Comparison of ENCODE assay signal across 16 cellular contexts in the genomic region with DNA sequence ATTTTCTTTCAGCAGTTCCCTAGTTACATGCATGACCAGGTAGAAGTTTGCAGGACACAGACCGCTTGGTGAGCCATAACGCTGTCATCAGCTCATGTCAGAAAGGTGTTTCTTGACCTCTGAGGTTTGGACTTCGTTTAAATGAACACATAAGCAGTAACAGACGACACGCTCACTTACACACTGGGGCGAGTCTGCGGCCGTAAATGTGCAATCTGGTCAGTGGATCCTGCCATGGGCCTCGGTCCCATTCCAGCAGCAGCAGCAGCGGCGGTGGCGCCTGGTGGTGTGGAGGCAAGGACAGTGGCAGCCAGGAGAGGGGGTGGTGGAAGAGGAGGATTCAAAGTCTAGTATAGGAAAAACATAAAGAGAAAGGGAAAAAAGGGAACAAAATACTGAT.
"Had no signal": no experiment of that assay in that cellular context is flagged by ENCODE, and none has a peak within 500 bp of the region (broad histone marks: within the 10 kb centered on the region; RNA-seq: fewer than 3 reads in every experiment).

No MANE protein-coding gene starts in this region.

- H3K9me3 ChIP-seq: testis had no signal

- H3K4me1 Mint-ChIP-seq: central memory CD8-positive, alpha-beta T cell; naive B cell; stimulated activated naive CD8-positive, alpha-beta T cell treated with anti-CD3 and anti-CD28 coated beads, Interleukin-15, amount 100 ng/mL, for 72 hours had no signal

- H3K4me1 ChIP-seq: testis had no signal

- H3K27me3 ChIP-seq: testis had no signal

- H3K27ac ChIP-seq: testis had no signal

- DNase-seq: activated CD4-positive, alpha-beta T cell treated with anti-CD3 and anti-CD28 coated beads, Interleukin-2, amount 50 U/mL, for 1 hour; activated CD4-positive, CD25-positive, alpha-beta regulatory T cell; activated naive CD4-positive, alpha-beta T cell treated with anti-CD3 and anti-CD28 coated beads, Interleukin-2, amount 50 U/mL, for 16 hours; activated T-cell treated with anti-CD3 and anti-CD28 coated beads for 4 hours; left ventricle myocardium superior; mesendoderm; naive B cell; stimulated activated CD4-positive, alpha-beta T cell treated with anti-CD3 and anti-CD28 coated beads, Interleukin-4, amount 100 ng/mL, for 1 hour; stimulated activated CD8-positive, alpha-beta memory T cell treated with anti-CD3 and anti-CD28 coated beads, Interleukin-4, amount 100 ng/mL, for 48 hours; stimulated activated naive CD8-positive, alpha-beta T cell treated with anti-CD3 and anti-CD28 coated beads, Interleukin-15, amount 100 ng/mL, for 72 hours; testis had no signal

- H3K4me3 ChIP-seq: testis had no signal

- H3K27ac Mint-ChIP-seq: activated T-helper 2 cell treated with anti-CD3 and anti-CD28 coated beads, Interferon-gamma antibody, Interleukin-2, Interleukin-4, amounts not matched to agents 10 μg/mL and 5 μg/mL and 100 μg/mL, durations not matched to agents 14 hours and 24 hours and 36 hours; dendritic cell treated with granulocyte-macrophage colony-stimulating factor and Interleukin-4, amounts not matched to agents 40 ng/mL and 50 ng/mL, for 4 days; naive B cell; stimulated activated naive CD8-positive, alpha-beta T cell treated with anti-CD3 and anti-CD28 coated beads, Interleukin-15, amount 100 ng/mL, for 72 hours; T-helper 1 cell treated with Interleukin-12 subunit alpha and Interleukin-12 subunit beta and Interleukin-4 antibody, amounts not matched to agents 30 μg/mL and 1 μg/mL, for 36 hours had no signal

- H3K27me3 Mint-ChIP-seq: dendritic cell treated with granulocyte-macrophage colony-stimulating factor and Interleukin-4, amounts not matched to agents 40 ng/mL and 50 ng/mL, for 4 days; naive B cell; stimulated activated naive CD8-positive, alpha-beta T cell treated with anti-CD3 and anti-CD28 coated beads, Interleukin-15, amount 100 ng/mL, for 72 hours had no signal

- H3K9me3 Mint-ChIP-seq: activated T-helper 2 cell treated with anti-CD3 and anti-CD28 coated beads, Interferon-gamma antibody, Interleukin-2, Interleukin-4, amounts not matched to agents 10 μg/mL and 5 μg/mL and 100 μg/mL, durations not matched to agents 14 hours and 24 hours and 36 hours; central memory CD8-positive, alpha-beta T cell; dendritic cell treated with granulocyte-macrophage colony-stimulating factor and Interleukin-4, amounts not matched to agents 40 ng/mL and 50 ng/mL, for 4 days; naive B cell; stimulated activated naive CD8-positive, alpha-beta T cell treated with anti-CD3 and anti-CD28 coated beads, Interleukin-15, amount 100 ng/mL, for 72 hours; T-helper 1 cell treated with Interleukin-12 subunit alpha and Interleukin-12 subunit beta and Interleukin-4 antibody, amounts not matched to agents 30 μg/mL and 1 μg/mL, for 36 hours had no signal

- H3K4me3 Mint-ChIP-seq: central memory CD8-positive, alpha-beta T cell; dendritic cell treated with granulocyte-macrophage colony-stimulating factor and Interleukin-4, amounts not matched to agents 40 ng/mL and 50 ng/mL, for 4 days; naive B cell; stimulated activated naive CD8-positive, alpha-beta T cell treated with anti-CD3 and anti-CD28 coated beads, Interleukin-15, amount 100 ng/mL, for 72 hours; T-helper 1 cell treated with Interleukin-12 subunit alpha and Interleukin-12 subunit beta and Interleukin-4 antibody, amounts not matched to agents 30 μg/mL and 1 μg/mL, for 36 hours had no signal

- ATAC-seq: left ventricle myocardium superior; SK-N-SH treated with all-trans-retinoic acid at 6 μM for 48 hours; stimulated activated naive CD8-positive, alpha-beta T cell treated with anti-CD3 and anti-CD28 coated beads, Interleukin-15, amount 100 ng/mL, for 72 hours had no signal
